Comparison of ENCODE assay signal across 23 cellular contexts in the genomic region with DNA sequence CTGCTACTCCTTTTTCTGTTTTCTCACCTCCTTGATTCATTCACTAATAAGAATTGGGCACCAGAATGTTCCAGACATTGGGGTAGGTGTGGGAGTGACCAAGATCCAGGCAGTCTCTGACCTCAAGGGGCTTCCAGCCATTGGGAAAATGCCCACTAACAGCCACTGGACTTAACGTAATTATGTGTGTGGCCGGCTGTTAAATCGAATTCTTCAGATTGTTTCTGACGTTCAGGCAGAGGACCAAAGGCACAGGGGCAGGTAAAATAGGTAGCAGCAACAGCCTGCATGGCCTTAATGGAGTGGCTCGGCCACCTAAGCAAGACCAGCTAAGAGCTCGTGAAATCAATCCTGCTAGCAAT. TPM values are rescaled to one million over a fixed set of nuclear protein-coding genes. Genes with fewer than 3 reads are reported as not detected.
DNase-seq lines count a peak whose midpoint lies in the region; ATAC-seq and TF ChIP-seq lines count a peak whose summit lies in the region.
"Had no signal": no experiment of that assay in that cellular context is flagged by ENCODE, and none has a peak within 500 bp of the region (broad histone marks: within the 10 kb centered on the region; RNA-seq: fewer than 3 reads in every experiment).

No MANE protein-coding gene starts in this region.

- no peaks in the 10 kb centered on the region for H3K36me3 ChIP-seq in SK-N-SH (replicated peaks in 1 of 2; ENCODE audit: control insufficient read depth in 1 of 2, insufficient read depth in 2 of 2, low read length in 1 of 2)
- peaks cover 0 to 19% (median 10%) of the 10 kb centered on the region in 5 donors for H3K36me3 ChIP-seq in subcutaneous abdominal adipose tissue (ENCODE audit: control insufficient read depth in 5 of 5, insufficient read depth in 5 of 5, low read length in 5 of 5)
- H3K36me3 ChIP-seq: BE2C had no signal

- H3K27me3 Mint-ChIP-seq in glutamatergic neuron (ENCODE audit: unreplicated experiment) (peaks cover 2% of the 10 kb centered on the region), nephron (ENCODE audit: low read depth) (no peaks in the 10 kb centered on the region)

- peaks cover 5% of the 10 kb centered on the region for H3K9me3 Mint-ChIP-seq in glutamatergic neuron (ENCODE audit: unreplicated experiment)
- no peaks in the 10 kb centered on the region for H3K9me3 Mint-ChIP-seq in nephron
- H3K9me3 Mint-ChIP-seq: CD14-positive monocyte had no signal

- TF ChIP-seq CTCF in SK-N-SH (IDR thresholded peaks at IDR 0.05) = no peak
- no peak for TF ChIP-seq CTCF in glutamatergic neuron (IDR thresholded peaks at IDR 0.05; ENCODE audit: partially characterized antibody, unreplicated experiment)
- no peak for TF ChIP-seq CTCF in nephron (IDR thresholded peaks at IDR 0.05; ENCODE audit: unreplicated experiment in 3 of 3)

- peaks cover 24% of the 10 kb centered on the region for H3K4me1 Mint-ChIP-seq in glutamatergic neuron (ENCODE audit: low read depth, unreplicated experiment)
- peaks cover 19% of the 10 kb centered on the region for H3K4me1 Mint-ChIP-seq in nephron

- H3K9me3 ChIP-seq in SK-N-SH (no peaks in the 10 kb centered on the region), subcutaneous abdominal adipose tissue (ENCODE audit: control insufficient read depth in 5 of 5, low read length in 5 of 5) (no peaks in the 10 kb centered on the region)
- H3K9me3 ChIP-seq: BE2C had no signal

- H3K9me2 ChIP-seq in SK-N-SH = no peaks in the 10 kb centered on the region

- H3K4me3 ChIP-seq in SK-N-SH (ENCODE audit: low read depth in 2 of 2, low read length in 1 of 2) (no peak overlapping the region), subcutaneous abdominal adipose tissue (ENCODE audit: low read depth in 1 of 5, low read length in 5 of 5) (no peak overlapping the region)
- H3K4me3 ChIP-seq: PC-9 had no signal

- H3K27ac Mint-ChIP-seq in glutamatergic neuron (ENCODE audit: unreplicated experiment) (peak overlapping the region; percentile 90), nephron (peak overlapping the region; percentile 42 to 51 (median 50))

- H4K20me1 ChIP-seq in SK-N-SH (ENCODE audit: insufficient read depth) = no peaks in the 10 kb centered on the region

- DNase-seq in SK-N-SH = no peak
- no peak for DNase-seq in glutamatergic neuron
- no peak for DNase-seq in mesenteric fat pad (ENCODE audit: low spot score)
- DNase-seq: Calu3; DMS79 treated with DMSO at 0.1 percent for 48 hours; KBM-7; MM.1S; NCI-H2029; NCI-H446 treated with DMSO at 0.1 percent for 48 hours; NCI-H526; NCI-H82; NK-92 treated with Interleukin-12 subunit alpha and Interleukin-12 subunit beta, amount 100 ng/mL, for 24 hours; PC-9; Right ventricle myocardium superior had no signal

- H3K4me1 ChIP-seq in SK-N-SH (ENCODE audit: control insufficient read depth in 1 of 2, insufficient read depth in 2 of 2, low read depth in 1 of 2, low read length in 1 of 2) = peaks cover 0 to 52% of the 10 kb centered on the region in 2 experiments; a peak in 2 of 4 replicates
- peaks cover 5 to 34% (median 20%) of the 10 kb centered on the region in 5 donors for H3K4me1 ChIP-seq in subcutaneous abdominal adipose tissue (ENCODE audit: control insufficient read depth in 5 of 5, insufficient read depth in 5 of 5, low read length in 5 of 5)

- H3K27me3 ChIP-seq in SK-N-SH (ENCODE audit: insufficient read depth) = no peaks in the 10 kb centered on the region
- H3K27me3 ChIP-seq in subcutaneous abdominal adipose tissue (ENCODE audit: control insufficient read depth in 5 of 5, insufficient read depth in 4 of 5, low read length in 5 of 5) = no peaks in the 10 kb centered on the region
- H3K27me3 ChIP-seq: BE2C had no signal

- ATAC-seq in SK-N-SH treated with all-trans-retinoic acid at 6 μM for 48 hours (no peak), HG03135 (IDR thresholded peaks at IDR 0.05; ENCODE audit: unreplicated experiment) (no peak), HG02970 (IDR thresholded peaks at IDR 0.05; ENCODE audit: low FRiP score, unreplicated experiment) (no peak)

- CTCF ChIA-PET in SK-N-SH (lab: Yijun Ruan, JAX) = interaction anchor here (1.9 to 7.4 kb wide), 2 partner anchors 10 to 114 kb away, joined by 6 to 58 read pairs; no protein-coding TSS in a partner anchor

- WGBS in SK-N-SH (ENCODE audit: low lambda C conversion rate) = 72% methylated on average over 2 of the region's 6 CpGs

- no peak for TF ChIP-seq RAD21 in SK-N-SH (IDR thresholded peaks at IDR 0.05; ENCODE audit: low read length)

- no peaks in the 10 kb centered on the region for H3F3A ChIP-seq in SK-N-SH (replicated peaks; ENCODE audit: insufficient read depth)

- POLR2A ChIA-PET in SK-N-SH (lab: Yijun Ruan, JAX) = no interaction called here

- no peaks in the 10 kb centered on the region for H3K79me2 ChIP-seq in SK-N-SH (ENCODE audit: insufficient read depth)

- peak overlapping the region in 1 of 2 experiments; percentile 86; a peak in 2 of 4 replicates for H3K27ac ChIP-seq in SK-N-SH (ENCODE audit: low read depth in 2 of 2, low read length in 1 of 2)
- H3K27ac ChIP-seq in subcutaneous abdominal adipose tissue (ENCODE audit: low read depth, low read length) = peak overlapping the region; percentile 38
- H3K27ac ChIP-seq: 22Rv1, PC-9 had no signal

- no peak for TF ChIP-seq EP300 in SK-N-SH (IDR thresholded peaks at IDR 0.05; ENCODE audit: borderline replicate concordance in 1 of 2, low read depth in 1 of 2, low read length in 1 of 2)

- H3K9ac ChIP-seq in SK-N-SH = no peak overlapping the region
- H3K9ac ChIP-seq in subcutaneous abdominal adipose tissue (ENCODE audit: low read length in 5 of 5) = no peak overlapping the region

- H2AFZ ChIP-seq in SK-N-SH (ENCODE audit: low read depth) = no peak overlapping the region
- H2AFZ ChIP-seq: PC-9 had no signal

- H3K4me2 ChIP-seq in SK-N-SH = no peak overlapping the region
- H3K4me2 ChIP-seq: PC-9 had no signal

- H3K4me3 Mint-ChIP-seq in glutamatergic neuron (ENCODE audit: unreplicated experiment) (peak overlapping the region; percentile 31), nephron (no peak overlapping the region)
- H3K4me3 Mint-ChIP-seq: CD14-positive monocyte had no signal

- H3K36me3 Mint-ChIP-seq in glutamatergic neuron (ENCODE audit: unreplicated experiment) (no peaks in the 10 kb centered on the region), nephron (ENCODE audit: low read depth) (no peaks in the 10 kb centered on the region)
- H3K36me3 Mint-ChIP-seq: CD14-positive monocyte had no signal

TF ChIP-seq in SK-N-SH treated with all-trans-retinoic acid at 6 μM for 48 hours, 23 proteins besides CTCF, POLR2A, EP300 and RAD21:
- peak; percentile 22; the same call in 1 of the 2 replicates for TF ChIP-seq ZFP3 (CRISPR knock-in tag; IDR thresholded peaks at IDR 0.05)
- TF ChIP-seq BACH2 (CRISPR knock-in tag; IDR thresholded peaks at IDR 0.05; ENCODE audit: borderline replicate concordance) = no peak
- no peak for TF ChIP-seq TCF4 (CRISPR knock-in tag; IDR thresholded peaks at IDR 0.05; ENCODE audit: borderline replicate concordance)

TF ChIP-seq in SK-N-SH, 30 proteins besides CTCF, POLR2A, EP300 and RAD21 (continues in another document):
- TF ChIP-seq RFX5 (IDR thresholded peaks at IDR 0.05; ENCODE audit: low read length) (no peak), FOXJ3 (CRISPR knock-in tag; IDR thresholded peaks at IDR 0.05) (no peak), EZH2phosphoT487 (IDR thresholded peaks at IDR 0.05; ENCODE audit: borderline replicate concordance, low read depth) (no peak), TCF12 (IDR thresholded peaks at IDR 0.05) (no peak), YY1 (IDR thresholded peaks at IDR 0.05; ENCODE audit: low read depth) (no peak), FOXM1 (IDR thresholded peaks at IDR 0.05; ENCODE audit: low read depth) (no peak), FOSL2 (IDR thresholded peaks at IDR 0.05; ENCODE audit: borderline replicate concordance, low read depth) (no peak), JUND (IDR thresholded peaks at IDR 0.05) (no peak), ELF1 (IDR thresholded peaks at IDR 0.05) (no peak), RXRA (IDR thresholded peaks at IDR 0.05; ENCODE audit: borderline replicate concordance, low read depth) (no peak), TAF1 (IDR thresholded peaks at IDR 0.05; ENCODE audit: borderline replicate concordance, low read depth, low read length) (no peak), MXI1 (IDR thresholded peaks at IDR 0.05; ENCODE audit: low read depth, low read length) (no peak)
- TF ChIP-seq, protein P1, sequence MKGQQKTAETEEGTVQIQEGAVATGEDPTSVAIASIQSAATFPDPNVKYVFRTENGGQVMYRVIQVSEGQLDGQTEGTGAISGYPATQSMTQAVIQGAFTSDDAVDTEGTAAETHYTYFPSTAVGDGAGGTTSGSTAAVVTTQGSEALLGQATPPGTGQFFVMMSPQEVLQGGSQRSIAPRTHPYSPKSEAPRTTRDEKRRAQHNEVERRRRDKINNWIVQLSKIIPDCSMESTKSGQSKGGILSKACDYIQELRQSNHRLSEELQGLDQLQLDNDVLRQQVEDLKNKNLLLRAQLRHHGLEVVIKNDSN (IDR thresholded peaks at IDR 0.05; ENCODE audit: borderline replicate concordance, low read depth) = no peak
- TF ChIP-seq, protein P2, sequence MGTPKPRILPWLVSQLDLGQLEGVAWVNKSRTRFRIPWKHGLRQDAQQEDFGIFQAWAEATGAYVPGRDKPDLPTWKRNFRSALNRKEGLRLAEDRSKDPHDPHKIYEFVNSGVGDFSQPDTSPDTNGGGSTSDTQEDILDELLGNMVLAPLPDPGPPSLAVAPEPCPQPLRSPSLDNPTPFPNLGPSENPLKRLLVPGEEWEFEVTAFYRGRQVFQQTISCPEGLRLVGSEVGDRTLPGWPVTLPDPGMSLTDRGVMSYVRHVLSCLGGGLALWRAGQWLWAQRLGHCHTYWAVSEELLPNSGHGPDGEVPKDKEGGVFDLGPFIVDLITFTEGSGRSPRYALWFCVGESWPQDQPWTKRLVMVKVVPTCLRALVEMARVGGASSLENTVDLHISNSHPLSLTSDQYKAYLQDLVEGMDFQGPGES (IDR thresholded peaks at IDR 0.05; ENCODE audit: low read depth, low read length) = no peak
- TF ChIP-seq, protein P3, sequence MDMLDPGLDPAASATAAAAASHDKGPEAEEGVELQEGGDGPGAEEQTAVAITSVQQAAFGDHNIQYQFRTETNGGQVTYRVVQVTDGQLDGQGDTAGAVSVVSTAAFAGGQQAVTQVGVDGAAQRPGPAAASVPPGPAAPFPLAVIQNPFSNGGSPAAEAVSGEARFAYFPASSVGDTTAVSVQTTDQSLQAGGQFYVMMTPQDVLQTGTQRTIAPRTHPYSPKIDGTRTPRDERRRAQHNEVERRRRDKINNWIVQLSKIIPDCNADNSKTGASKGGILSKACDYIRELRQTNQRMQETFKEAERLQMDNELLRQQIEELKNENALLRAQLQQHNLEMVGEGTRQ (IDR thresholded peaks at IDR 0.05; ENCODE audit: borderline replicate concordance, low read depth, low read length) = no peak

RNA-seq across cellular contexts. Expression of a gene that starts 48.4 kb away (rescaled TPM):
- not detected in 2 replicates for polyA plus RNA-seq in SK-N-SH (2012; rRNA removed)
- not detected in 2 replicates for polyA plus RNA-seq in SK-N-SH (2012; cell fraction: cytosol; rRNA removed)
- polyA plus RNA-seq in SK-N-SH (2012; cell fraction: nucleus; rRNA removed) = not detected in 2 replicates
- total RNA-seq in glutamatergic neuron (ENCODE audit: unreplicated experiment) = 0.81 TPM
- total RNA-seq in mesenteric fat pad = 18.9 TPM
- total RNA-seq: Calu3, PC-9, RPMI7951 had no signal
- polyA plus RNA-seq: CD14-positive monocyte had no signal

Comparison
In these comparisons a context has a peak if more than half of its experiments do, and no peak if none do; other contexts are left out.
1. RNA of a gene that starts 48.4 kb away (total RNA-seq): 18.9 TPM in mesenteric fat pad (single experiment); 0.81 TPM in glutamatergic neuron (single experiment); every median in the first group is over 10 times any median in the second.